Comparison of ENCODE assay signal across 32 cellular contexts in genomic region chr1:33768106-33768505, GRCh38.
"Had no signal": no experiment of that assay in that cellular context is flagged by ENCODE, and none has a peak within 500 bp of the region (broad histone marks: within the 10 kb centered on the region; RNA-seq: fewer than 3 reads in every experiment).

No MANE protein-coding gene starts in this region.

- H3K36me3 ChIP-seq: adrenal gland, ascending aorta, brain microvascular endothelial cell, breast epithelium, cardiac muscle cell had no signal

- DNase-seq: activated effector memory CD4-positive, alpha-beta T cell treated with anti-CD3 and anti-CD28 coated beads, Interleukin-2, amount 50 U/mL, for 16 hours; activated effector memory CD4-positive, alpha-beta T cell treated with Interleukin-2 at 50 U/mL for 16 hours; activated gamma-delta T cell; activated gamma-delta T cell treated with Interleukin-2 at 50 U/mL for 16 hours; activated naive CD4-positive, alpha-beta T cell; activated naive CD4-positive, alpha-beta T cell treated with anti-CD3 and anti-CD28 coated beads for 36 hours; activated naive CD4-positive, alpha-beta T cell treated with anti-CD3 and anti-CD28 coated beads, Interleukin-2, amount 10 ng/mL, durations not matched to agents 7 days and 5 days; activated naive CD4-positive, alpha-beta T cell treated with anti-CD3 and anti-CD28 coated beads, Interleukin-2, amount 50 U/mL, for 16 hours; activated naive CD4-positive, alpha-beta T cell treated with Interleukin-2 at 50 U/mL for 16 hours; activated naive CD8-positive, alpha-beta T cell treated with anti-CD3 and anti-CD28 coated beads for 36 hours; activated naive CD8-positive, alpha-beta T cell treated with anti-CD3 and anti-CD28 coated beads, Interleukin-2, amount 10 ng/mL, durations not matched to agents 7 days and 5 days; activated naive CD8-positive, alpha-beta T cell treated with anti-CD3 and anti-CD28 coated beads, Interleukin-2, amount 50 U/mL, for 24 hours; activated T-cell treated with anti-CD3 and anti-CD28 coated beads for 4 hours; activated T-cell treated with anti-CD3 and anti-CD28 coated beads, Interleukin-2, amount 50 U/mL, for 1 hour; activated T-cell treated with anti-CD3 and anti-CD28 coated beads, Interleukin-2, amount 50 U/mL, for 24 hours; activated T-cell treated with anti-CD3 and anti-CD28 coated beads, Interleukin-2, amount 50 U/mL, for 4 hours; activated T-cell treated with anti-CD3 and anti-CD28 coated beads, Interleukin-2, amount 50 U/mL, for 48 hours; activated T-cell treated with anti-CD3 and anti-CD28 coated beads, Interleukin-2, amount 50 U/mL, for 72 hours; amniotic stem cell; anterior cingulate cortex; aorta; body of pancreas; brain microvascular endothelial cell; caudate nucleus; central memory CD4-positive, alpha-beta T cell; cerebellar nuclear complex had no signal

- ATAC-seq: activated naive CD4-positive, alpha-beta T cell treated with anti-CD3 and anti-CD28 coated beads, Interleukin-2, amount 50 U/mL, for 72 hours; activated naive CD8-positive, alpha-beta T cell treated with anti-CD3 and anti-CD28 coated beads, Interleukin-2, amount 50 U/mL, for 24 hours; activated T-cell treated with anti-CD3 and anti-CD28 coated beads, Interleukin-2, amount 50 U/mL, for 4 hours; activated T-cell treated with anti-CD3 and anti-CD28 coated beads, Interleukin-2, amount 50 U/mL, for 72 hours; activated T-helper 17 cell treated with anti-CD3 and anti-CD28 coated beads, Interleukin-2, amount 50 U/mL, for 72 hours; body of pancreas had no signal

- H3K4me1 ChIP-seq: adrenal gland, body of pancreas, breast epithelium had no signal

- H3K27me3 ChIP-seq: adrenal gland, ascending aorta, body of pancreas, brain microvascular endothelial cell, breast epithelium, cardiac muscle cell had no signal

- H3K9me3 ChIP-seq: adrenal gland, ascending aorta, body of pancreas, breast epithelium had no signal

- H3K27ac ChIP-seq: adrenal gland, ascending aorta, body of pancreas, brain microvascular endothelial cell, breast epithelium, cardiac muscle cell had no signal

- H3K4me3 ChIP-seq: adrenal gland, ascending aorta, body of pancreas, breast epithelium, cardiac muscle cell had no signal
